8 cellular contexts compared by ENCODE assay signal in the genomic region with DNA sequence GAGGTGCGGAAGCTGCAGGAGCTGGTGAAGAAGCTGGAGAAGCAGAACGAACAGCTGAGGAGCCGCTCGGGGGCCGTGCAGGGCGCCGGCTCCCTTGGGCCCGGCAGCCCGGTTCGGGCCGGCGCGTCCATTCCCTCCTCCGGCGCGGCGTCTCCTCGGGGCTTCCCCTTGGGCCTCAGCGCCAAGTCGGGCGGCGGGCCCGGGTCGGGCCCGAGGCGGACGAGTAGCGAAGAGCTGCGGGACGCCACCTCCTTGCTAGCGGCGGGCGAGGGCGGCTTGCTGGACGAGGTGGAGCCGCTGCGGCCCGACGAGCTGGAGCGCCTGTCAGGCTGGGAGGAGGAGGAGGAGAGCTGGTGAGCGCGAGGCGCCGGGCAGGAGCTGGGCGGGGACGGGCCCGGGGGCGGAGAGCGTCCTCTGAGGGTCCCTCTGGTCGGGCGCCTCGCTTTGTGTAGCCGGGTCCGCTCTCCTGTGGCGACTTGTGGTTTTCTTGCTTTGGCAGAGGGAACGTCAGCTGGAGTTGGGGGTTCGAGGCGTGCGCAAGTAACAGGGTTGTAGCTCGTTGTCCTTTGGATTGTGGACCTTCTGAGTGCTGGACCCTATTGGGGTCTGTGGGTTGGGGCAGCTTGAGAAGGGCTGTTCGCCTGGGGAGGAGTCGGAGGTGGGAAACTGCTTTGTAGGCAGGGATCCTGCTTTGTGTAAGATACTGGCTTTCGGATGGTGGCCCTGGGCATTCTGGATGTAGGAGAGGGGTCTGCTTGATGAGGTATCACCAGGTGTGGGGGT. TPM values are rescaled to one million over a fixed set of nuclear protein-coding genes. Genes with fewer than 3 reads are reported as not detected.
DNase-seq lines count a peak whose midpoint lies in the region; ATAC-seq and TF ChIP-seq lines count a peak whose summit lies in the region.

No MANE protein-coding gene starts in this region.

- H3K4me1 ChIP-seq in adrenal gland (replicated peaks in 1 of 2), result peaks cover 12 to 39% of the 10 kb centered on the region in 2 donors
- peaks cover 3% of the 10 kb centered on the region for H3K4me1 ChIP-seq in right cardiac atrium (ENCODE audit: control insufficient read depth, insufficient read depth, low read length)

- H3K9me3 ChIP-seq in adrenal gland (replicated peaks in 1 of 3) (no peaks in the 10 kb centered on the region), right cardiac atrium (ENCODE audit: control insufficient read depth, low read length) (no peaks in the 10 kb centered on the region)

- 0% methylated on average over 2 to 63 of the region's 63 CpGs for WGBS in adrenal gland, 4 donors
- WGBS in right cardiac atrium, result under 1% methylated on average over 63 of the region's 63 CpGs

- no peaks in the 10 kb centered on the region for H3K36me3 ChIP-seq in BJ (ENCODE audit: control insufficient read depth, insufficient read depth, low read length)
- no peaks in the 10 kb centered on the region for H3K36me3 ChIP-seq in adrenal gland (replicated peaks in 1 of 2)

- CTCF ChIA-PET in BJ (lab: Yijun Ruan, JAX), result interaction anchor here (0.6 to 1.5 kb wide), 3 partner anchors 15 to 275 kb away, joined by 5 to 6 read pairs (median 6); no protein-coding TSS in a partner anchor

- no peak for TF ChIP-seq POLR2A in adrenal gland (IDR thresholded peaks at IDR 0.05)

- H3K27ac ChIP-seq in adrenal gland (peak overlapping the region; percentile 61 to 100 (median 96)), right cardiac atrium (ENCODE audit: low read length) (peak overlapping the region; percentile 83)

- H3K4me3 ChIP-seq in BJ (ENCODE audit: low read depth, low read length) (peak overlapping the region; percentile 66), adrenal gland (peak overlapping the region; percentile 66 to 86 (median 79)), right cardiac atrium (ENCODE audit: low read length) (peak overlapping the region; percentile 60)

- POLR2A ChIA-PET in BJ (lab: Charles Lee), result interaction anchor here (0.6 to 0.8 kb wide), 2 partner anchors 11 to 441 kb away, joined by 3 to 10 read pairs; no protein-coding TSS in a partner anchor

- DNase-seq in BJ (ENCODE audit: low read depth) (no peak), GM19238 (ENCODE audit: insufficient read length, low spot score) (peak; percentile 28), SK-N-DZ (ENCODE audit: low spot score) (peak; percentile 53), adrenal gland (peak; percentile 52 to 69 (median 59)), right cardiac atrium (peak; percentile 64 to 87 (median 85)), putamen (ENCODE audit: low spot score) (peak; percentile 39), DMS153 (lab: John Stamatoyannopoulos, UW) (no peak)

- no peaks in the 10 kb centered on the region for H3K27me3 ChIP-seq in BJ (ENCODE audit: control insufficient read depth, insufficient read depth, low read length)
- no peaks in the 10 kb centered on the region for H3K27me3 ChIP-seq in adrenal gland
- H3K27me3 ChIP-seq in right cardiac atrium (ENCODE audit: control insufficient read depth, insufficient read depth), result no peaks in the 10 kb centered on the region

- intact Hi-C loops in adrenal gland (cut with DNase I) (no loop called here), right cardiac atrium (cut with DNase I) (no loop called here)

- ATAC-seq in HG03354 (IDR thresholded peaks at IDR 0.05; ENCODE audit: poor library complexity, severe bottlenecking, unreplicated experiment) (peak; percentile 26), right cardiac atrium (peak; percentile 50 to 67)

- no peak for TF ChIP-seq CTCF in BJ (IDR thresholded peaks at IDR 0.05; ENCODE audit: insufficient read depth, low read depth, low read length)
- TF ChIP-seq CTCF in adrenal gland (IDR thresholded peaks at IDR 0.05), result peak in 1 of 6 experiments; percentile 2

RNA-seq across cellular contexts. Expression of a gene that starts 0.6 kb away (rescaled TPM):
- 25.5 and 40.5 TPM in 2 replicates for polyA plus RNA-seq in BJ (2011; rRNA removed)
- 24.3 and 27.5 TPM in 2 replicates for polyA minus RNA-seq in BJ (2011; rRNA and poly(A)+ RNA removed)
- polyA plus RNA-seq in SK-N-DZ (2014; cell fraction: cytosol; rRNA removed), result 8.0 and 8.8 TPM in 2 replicates
- 7.1 and 7.5 TPM in 2 replicates for polyA plus RNA-seq in SK-N-DZ (2014; cell fraction: nucleus; rRNA removed)
- 100 to 1,000 TPM in 2 of 8 donors, 10 to 100 TPM in 6; 23.1 to 181 (median 60.4) TPM for total RNA-seq in adrenal gland
- polyA plus RNA-seq in adrenal gland, result 100 to 1,000 TPM in 1 of 3 donors, 10 to 100 TPM in 1, 1 to 10 TPM in 1; 7.5 to 109 (median 13.7) TPM
- total RNA-seq in right cardiac atrium, result 100 to 1,000 TPM; 119 to 123 (median 120) TPM
- polyA plus RNA-seq in right cardiac atrium, result 46.1 TPM

Comparison
In these comparisons a context has a peak if more than half of its experiments do, and no peak if none do; other contexts are left out.
1. DNase-seq: peak in GM19238 (single experiment), SK-N-DZ (single experiment), adrenal gland (7 of 7), right cardiac atrium (3 of 3) and putamen (single experiment); none in BJ (single experiment) and DMS153 (single experiment).
2. Peak in every context shown above with its lines, with median percentiles within 50 percentile points of each other: H3K4me3 ChIP-seq.